In genomic region chr14:89773151-89773550, GRCh38 we compare ENCODE assay signal across 8 cellular contexts.
DNase-seq lines count a peak whose midpoint lies in the region; ATAC-seq lines count a peak whose summit lies in the region.

No MANE protein-coding gene starts in this region.

- H3K4me3 Mint-ChIP-seq in activated T-cell treated with anti-CD3 and anti-CD28 coated beads, Interleukin-2, amount 50 U/mL, for 72 hours, result peak overlapping the region; percentile 57 to 77
- peak overlapping the region in 1 of 2 donors; percentile 44 for H3K4me3 Mint-ChIP-seq in stimulated activated naive B cell treated with anti-CD40 and anti-IgM and Interleukin-4, amounts not matched to agents 10 μg/mL and 1 μg/mL and 100 μg/mL, for 72 hours

- DNase-seq in activated T-cell treated with anti-CD3 and anti-CD28 coated beads, Interleukin-2, amount 50 U/mL, for 72 hours, result no peak
- no peak for DNase-seq in activated T-cell treated with anti-CD3 and anti-CD28 coated beads, Interleukin-2, amount 50 U/mL, for 1 hour
- DNase-seq in NAMALWA (ENCODE audit: low spot score), result peak; percentile 6
- no peak for DNase-seq in stimulated activated naive B cell treated with anti-CD40 and anti-IgM and Interleukin-4, amounts not matched to agents 10 μg/mL and 1 μg/mL and 100 μg/mL, for 72 hours
- DNase-seq in cerebellar nuclear complex (lab: John Stamatoyannopoulos, UW), result no peak
- DNase-seq in KG1 (lab: John Stamatoyannopoulos, UW), result no peak
- DNase-seq in OCI-M2 (lab: John Stamatoyannopoulos, UW; ENCODE audit: unreplicated experiment), result no peak

- H3K36me3 Mint-ChIP-seq in activated T-cell treated with anti-CD3 and anti-CD28 coated beads, Interleukin-2, amount 50 U/mL, for 72 hours (ENCODE audit: insufficient read depth in 2 of 2), result no peaks in the 10 kb centered on the region
- peaks cover 0 to 2% of the 10 kb centered on the region in 2 donors for H3K36me3 Mint-ChIP-seq in stimulated activated naive B cell treated with anti-CD40 and anti-IgM and Interleukin-4, amounts not matched to agents 10 μg/mL and 1 μg/mL and 100 μg/mL, for 72 hours

- H3K27me3 Mint-ChIP-seq in activated T-cell treated with anti-CD3 and anti-CD28 coated beads, Interleukin-2, amount 50 U/mL, for 72 hours (ENCODE audit: low read depth), result peaks cover 18% of the 10 kb centered on the region
- peaks cover 5% of the 10 kb centered on the region in 2 donors for H3K27me3 Mint-ChIP-seq in stimulated activated naive B cell treated with anti-CD40 and anti-IgM and Interleukin-4, amounts not matched to agents 10 μg/mL and 1 μg/mL and 100 μg/mL, for 72 hours

- H3K27ac Mint-ChIP-seq in activated T-cell treated with anti-CD3 and anti-CD28 coated beads, Interleukin-2, amount 50 U/mL, for 72 hours, result no peak overlapping the region
- H3K27ac Mint-ChIP-seq in stimulated activated naive B cell treated with anti-CD40 and anti-IgM and Interleukin-4, amounts not matched to agents 10 μg/mL and 1 μg/mL and 100 μg/mL, for 72 hours, result no peak overlapping the region

- ATAC-seq in activated T-cell treated with anti-CD3 and anti-CD28 coated beads, Interleukin-2, amount 50 U/mL, for 72 hours (replicated peaks in 1 of 2), result peak in 1 of 2 donors; percentile 6
- ATAC-seq in HG02759 (IDR thresholded peaks at IDR 0.05; ENCODE audit: unreplicated experiment), result peak; percentile 26
- ATAC-seq in stimulated activated naive B cell treated with anti-CD40 and anti-IgM and Interleukin-4, amounts not matched to agents 10 μg/mL and 1 μg/mL and 100 μg/mL, for 72 hours (replicated peaks), result peak; percentile 23 to 37

- H3K9me3 Mint-ChIP-seq in activated T-cell treated with anti-CD3 and anti-CD28 coated beads, Interleukin-2, amount 50 U/mL, for 72 hours, result no peaks in the 10 kb centered on the region
- H3K9me3 Mint-ChIP-seq in stimulated activated naive B cell treated with anti-CD40 and anti-IgM and Interleukin-4, amounts not matched to agents 10 μg/mL and 1 μg/mL and 100 μg/mL, for 72 hours, result no peaks in the 10 kb centered on the region

- peaks cover 32% of the 10 kb centered on the region for H3K4me1 Mint-ChIP-seq in activated T-cell treated with anti-CD3 and anti-CD28 coated beads, Interleukin-2, amount 50 U/mL, for 72 hours (ENCODE audit: low read depth)
- H3K4me1 Mint-ChIP-seq in stimulated activated naive B cell treated with anti-CD40 and anti-IgM and Interleukin-4, amounts not matched to agents 10 μg/mL and 1 μg/mL and 100 μg/mL, for 72 hours, result peaks cover 21 to 31% of the 10 kb centered on the region in 2 donors
